ENCODE assay signal across 8 cellular contexts in the genomic region with DNA sequence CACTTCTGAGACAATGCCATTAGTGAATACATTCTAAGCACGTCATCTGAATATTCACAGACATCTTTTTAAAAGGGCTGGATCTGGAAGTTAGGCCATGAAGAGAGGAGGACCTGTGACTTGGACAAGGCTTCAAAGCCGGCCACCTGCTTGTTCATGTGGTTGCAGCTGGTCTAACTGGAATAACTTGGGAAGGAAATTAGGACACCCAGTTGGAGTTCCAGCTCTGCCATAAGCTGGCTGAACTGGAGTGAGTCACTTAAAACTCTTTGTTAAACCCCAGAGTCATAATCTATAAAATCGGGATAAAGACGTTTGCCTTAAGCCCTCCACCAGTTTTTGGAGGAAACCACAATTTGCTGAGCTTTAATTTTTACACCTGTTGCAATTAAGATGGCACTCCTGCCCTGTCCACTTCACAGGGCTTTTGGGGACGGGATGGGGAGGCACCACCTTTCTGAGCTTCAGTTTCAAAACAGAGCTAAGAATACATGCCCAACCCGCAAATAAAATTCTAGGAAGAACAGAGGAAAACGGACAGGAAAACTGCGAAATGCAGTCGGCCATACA. TPM values are rescaled to one million over a fixed set of nuclear protein-coding genes. Genes with fewer than 3 reads are reported as not detected.
DNase-seq lines count a peak whose midpoint lies in the region; ATAC-seq, FAIRE-seq and TF ChIP-seq lines count a peak whose summit lies in the region.

No MANE protein-coding gene starts in this region.

- H4K91ac ChIP-seq in trophoblast cell (ENCODE audit: low read depth, low read length): no peak overlapping the region

- no peak overlapping the region for H2AK5ac ChIP-seq in trophoblast cell (ENCODE audit: low read length)

- CTCF ChIA-PET in A549 (lab: Yijun Ruan, JAX): interaction anchor here (0.5 to 1.7 kb wide), 5 partner anchors 10 to 625 kb away, joined by 3 to 6 read pairs (median 3); no protein-coding TSS in a partner anchor

- POLR2A ChIA-PET in A549 (lab: Yijun Ruan, JAX): no interaction called here

- in situ Hi-C loops in KBM-7 (cut with MboI; ENCODE audit: low pct_unique_long_range_greater_than_20kb, low sequenced_read_pairs): no loop called here

- no peaks in the 10 kb centered on the region for H3K27me3 ChIP-seq in Peyer's patch
- no peaks in the 10 kb centered on the region for H3K27me3 ChIP-seq in esophagus muscularis mucosa
- H3K27me3 ChIP-seq in trophoblast cell (ENCODE audit: insufficient read depth, low read length): no peaks in the 10 kb centered on the region

- H3K4ac ChIP-seq in trophoblast cell (ENCODE audit: low read depth, low read length): no peak overlapping the region

- H3K4me2 ChIP-seq in A549 (peak overlapping the region; percentile 76), trophoblast cell (ENCODE audit: low read length) (peak overlapping the region; percentile 85)

- H3K79me2 ChIP-seq in trophoblast cell (ENCODE audit: control insufficient read depth, insufficient read depth, low read length, poor library complexity): peaks cover 9% of the 10 kb centered on the region

- H2BK12ac ChIP-seq in trophoblast cell (ENCODE audit: low read length): peak overlapping the region; percentile 80

- H4K12ac ChIP-seq in trophoblast cell (ENCODE audit: low read depth, low read length): peak overlapping the region; percentile 70

- TF ChIP-seq POLR2A in A549 (IDR thresholded peaks at IDR 0.05; ENCODE audit: low read length): no peak
- no peak for TF ChIP-seq POLR2A in Peyer's patch (IDR thresholded peaks at IDR 0.05)
- TF ChIP-seq POLR2A in esophagus muscularis mucosa (IDR thresholded peaks at IDR 0.05; ENCODE audit: low read depth): no peak

- no peaks in the 10 kb centered on the region for H3K9me3 ChIP-seq in A549
- peaks cover 0 to 4% (median 0%) of the 10 kb centered on the region in 4 donors for H3K9me3 ChIP-seq in Peyer's patch
- no peaks in the 10 kb centered on the region for H3K9me3 ChIP-seq in esophagus muscularis mucosa
- H3K9me3 ChIP-seq in trophoblast cell (ENCODE audit: insufficient read depth, low read depth, low read length): no peaks in the 10 kb centered on the region

- H2BK5ac ChIP-seq in trophoblast cell (ENCODE audit: low read depth, low read length, poor library complexity): no peak overlapping the region

- no peak overlapping the region for H3K23ac ChIP-seq in trophoblast cell (ENCODE audit: low read length)

- TF ChIP-seq CTCF in A549 (IDR thresholded peaks at IDR 0.05): no peak
- no peak for TF ChIP-seq CTCF in Peyer's patch (IDR thresholded peaks at IDR 0.05)
- no peak for TF ChIP-seq CTCF in esophagus muscularis mucosa (IDR thresholded peaks at IDR 0.05)

- no peak overlapping the region for H3K14ac ChIP-seq in trophoblast cell (ENCODE audit: low read length)

- H4K8ac ChIP-seq in trophoblast cell (ENCODE audit: low read depth, low read length): peak overlapping the region; percentile 47

- ATAC-seq in A549 (peak; percentile 5 to 8; a peak in 4 of 6 replicates), GM18867 (IDR thresholded peaks at IDR 0.05; ENCODE audit: unreplicated experiment) (peak; percentile 3)

- WGBS in A549 (ENCODE audit: missing lambda C conversion rate): 21% methylated on average over 9 of the region's 9 CpGs
- WGBS in esophagus muscularis mucosa: 29% methylated on average over 9 of the region's 9 CpGs
- no CpG with 5 or more reads among the region's 9 CpGs for WGBS in trophoblast cell (ENCODE audit: extremely low coverage, insufficient coverage, insufficient read length)

- H3K4me1 ChIP-seq in A549 (peaks cover 10% of the 10 kb centered on the region; the same call in 2 of the 3 replicates), Peyer's patch (no peaks in the 10 kb centered on the region), esophagus muscularis mucosa (peaks cover 8 to 28% (median 24%) of the 10 kb centered on the region in 4 donors), trophoblast cell (ENCODE audit: control insufficient read depth in 1 of 2, insufficient read depth in 2 of 2, low read length in 2 of 2) (peaks cover 0 to 4% of the 10 kb centered on the region in 2 experiments)

- no peak for DNase-seq in A549 (ENCODE audit: low read depth in 1 of 2, low spot score in 1 of 2)
- no peak for DNase-seq in Peyer's patch
- DNase-seq in esophagus muscularis mucosa (ENCODE audit: extremely low spot score): no peak
- DNase-seq in trophoblast cell: peak; percentile 23 to 65
- DNase-seq in epidermal melanocyte (ENCODE audit: insufficient read length, low spot score): no peak
- no peak for DNase-seq in KBM-7
- no peak for DNase-seq in occipital lobe (lab: John Stamatoyannopoulos, UW)

- H3K79me1 ChIP-seq in trophoblast cell (ENCODE audit: low read length): peaks cover 7% of the 10 kb centered on the region

- TF ChIP-seq RAD21 in A549 (conservative IDR thresholded peaks at IDR 0.05 in 1 of 2, IDR thresholded peaks at IDR 0.05 in 1 of 2): no peak

- H3K9ac ChIP-seq in trophoblast cell (ENCODE audit: low read length): no peak overlapping the region

- no peak for FAIRE-seq in A549 (lab: Jason Lieb, UNC)

- no peaks in the 10 kb centered on the region for H3K36me3 ChIP-seq in Peyer's patch
- peaks cover 0 to 2% (median 0%) of the 10 kb centered on the region in 4 donors for H3K36me3 ChIP-seq in esophagus muscularis mucosa
- peaks cover 0 to 1% of the 10 kb centered on the region in 2 experiments for H3K36me3 ChIP-seq in trophoblast cell (ENCODE audit: control insufficient read depth in 1 of 2, insufficient read depth in 2 of 2, low read length in 2 of 2)

- H3K4me3 ChIP-seq in A549 (peak overlapping the region; percentile 77), Peyer's patch (peak overlapping the region; percentile 75 to 97 (median 86)), esophagus muscularis mucosa (peak overlapping the region; percentile 70 to 93 (median 85)), trophoblast cell (ENCODE audit: low read depth, low read length) (peak overlapping the region; percentile 61)

- intact Hi-C loops in esophagus muscularis mucosa (cut with DNase I): loop anchor here (5.0 to 10.0 kb wide), 2 partner anchors 84 to 641 kb away; partner anchors contain the start of gene NR4A3

- no peak overlapping the region for H3K18ac ChIP-seq in trophoblast cell (ENCODE audit: low read length)

- peak overlapping the region; percentile 83 to 98 for H3K27ac ChIP-seq in A549
- peak overlapping the region; percentile 93 to 97 (median 94) for H3K27ac ChIP-seq in Peyer's patch
- H3K27ac ChIP-seq in esophagus muscularis mucosa (replicated peaks in 1 of 4): peak overlapping the region; percentile 93 to 98 (median 97)
- peak overlapping the region; percentile 5 for H3K27ac ChIP-seq in trophoblast cell (ENCODE audit: low read depth, low read length)

- no peak overlapping the region for H2BK120ac ChIP-seq in trophoblast cell (ENCODE audit: insufficient read depth, low read length, poor library complexity)

- peak overlapping the region; percentile 78 for H2AFZ ChIP-seq in trophoblast cell (ENCODE audit: insufficient read depth, low read length, poor library complexity)

- no peak for TF ChIP-seq EP300 in A549 (IDR thresholded peaks at IDR 0.05)
- no peak for TF ChIP-seq EP300 in esophagus muscularis mucosa (IDR thresholded peaks at IDR 0.05)

TF ChIP-seq in A549, 52 proteins besides CTCF, POLR2A, EP300 and RAD21:
- TF ChIP-seq MAFK (IDR thresholded peaks at IDR 0.05; ENCODE audit: partially characterized antibody): peak; percentile 39
- no peak for TF ChIP-seq EHMT2 (IDR thresholded peaks at IDR 0.05; ENCODE audit: low read depth)

RNA-seq across cellular contexts. Expression of gene STX17, which starts 0.5 kb away (rescaled TPM):
- polyA plus RNA-seq in A549 (2011; rRNA removed) (21.6 and 24.6 TPM in 2 replicates), A549 (2017; fragmentation: RNase III; extraction: RNeasy Plus Mini Kit Qiagen cat#74134 plus additional on column Dnase treatment) (13.8 to 14.4 TPM (median 14.3 TPM) in 3 replicates)
- polyA plus RNA-seq in A549 (2012; cell fraction: cytosol; rRNA removed): 3.3 and 3.5 TPM in 2 replicates
- polyA plus RNA-seq in A549 (2012; cell fraction: nucleus; rRNA removed): 2.9 and 3.8 TPM in 2 replicates
- polyA minus RNA-seq in A549 (2011; rRNA and poly(A)+ RNA removed): 18.6 and 19.2 TPM in 2 replicates
- total RNA-seq in Peyer's patch (100 to 1,000 TPM in 1 of 4 donors, 10 to 100 TPM in 3; 36.4 to 187 (median 40.7) TPM), esophagus muscularis mucosa (10 to 100 TPM; 29.3 to 46.7 (median 38.4) TPM), occipital lobe (22.6 TPM)
- 9.8 and 10.6 TPM in 2 replicates for polyA plus RNA-seq in trophoblast cell (2013)

Comparison
In these comparisons a context has a peak if more than half of its experiments do, and no peak if none do; other contexts are left out.
1. DNase-seq: peak in trophoblast cell (2 of 2); none in A549 (0 of 2), Peyer's patch (0 of 3), esophagus muscularis mucosa (single experiment), epidermal melanocyte (single experiment), KBM-7 (single experiment) and occipital lobe (single experiment).
2. H3K27ac ChIP-seq: peak in every context shown above with its lines; median percentile 97 in esophagus muscularis mucosa; 94 in Peyer's patch; 90 in A549; 5 in trophoblast cell.
3. Peak in every context shown above with its lines, with median percentiles within 50 percentile points of each other: H3K4me3 ChIP-seq.